In genomic region chr10:6543431-6544005, GRCh38 we compare ENCODE assay signal across 8 cellular contexts.
A peak's percentile ranks its signal among the peaks of the same experiment; 100 is the strongest.
DNase-seq lines count a peak whose midpoint lies in the region; ATAC-seq lines count a peak whose summit lies in the region.

No MANE protein-coding gene starts in this region.

- H3K9me3 Mint-ChIP-seq in stimulated activated naive CD8-positive, alpha-beta T cell treated with anti-CD3 and anti-CD28 coated beads, Interleukin-15, Interleukin-2, amounts not matched to agents 100 ng/mL and 50 ng/mL, for 24 hours, result no peaks in the 10 kb centered on the region

- H3K4me1 Mint-ChIP-seq in stimulated activated naive CD8-positive, alpha-beta T cell treated with anti-CD3 and anti-CD28 coated beads, Interleukin-15, Interleukin-2, amounts not matched to agents 100 ng/mL and 50 ng/mL, for 24 hours (ENCODE audit: low read depth), result peaks cover 78% of the 10 kb centered on the region

- ATAC-seq in HG02870 (IDR thresholded peaks at IDR 0.05; ENCODE audit: unreplicated experiment), result peak; percentile 66
- no peak for ATAC-seq in HG02938 (IDR thresholded peaks at IDR 0.05; ENCODE audit: unreplicated experiment)
- no peak for ATAC-seq in HG03095 (IDR thresholded peaks at IDR 0.05; ENCODE audit: unreplicated experiment)
- no peak for ATAC-seq in HG03108 (IDR thresholded peaks at IDR 0.05; ENCODE audit: unreplicated experiment)

- no peaks in the 10 kb centered on the region for H3K27me3 ChIP-seq in endocrine pancreas (ENCODE audit: control insufficient read depth, insufficient read depth, low read length)

- peak overlapping the region; percentile 99 for H3K27ac Mint-ChIP-seq in stimulated activated naive CD8-positive, alpha-beta T cell treated with anti-CD3 and anti-CD28 coated beads, Interleukin-15, Interleukin-2, amounts not matched to agents 100 ng/mL and 50 ng/mL, for 24 hours

- H3K4me3 ChIP-seq in endocrine pancreas (ENCODE audit: control insufficient read depth, insufficient read depth, low read length), result peak overlapping the region; percentile 70

- no peaks in the 10 kb centered on the region for H3K36me3 ChIP-seq in endocrine pancreas (ENCODE audit: control insufficient read depth, insufficient read depth, low read length)

- DNase-seq in activated CD4-positive, alpha-beta T cell treated with anti-CD3 and anti-CD28 coated beads, Interleukin-2, amount 50 U/mL, for 1 hour, result peak; percentile 43
- no peak for DNase-seq in NCI-H69 (lab: John Stamatoyannopoulos, UW)

- H3K4me3 Mint-ChIP-seq in stimulated activated naive CD8-positive, alpha-beta T cell treated with anti-CD3 and anti-CD28 coated beads, Interleukin-15, Interleukin-2, amounts not matched to agents 100 ng/mL and 50 ng/mL, for 24 hours, result peak overlapping the region; percentile 87

- H3K9me3 ChIP-seq in endocrine pancreas (ENCODE audit: control insufficient read depth, low read length), result no peaks in the 10 kb centered on the region

- H3K27me3 Mint-ChIP-seq in stimulated activated naive CD8-positive, alpha-beta T cell treated with anti-CD3 and anti-CD28 coated beads, Interleukin-15, Interleukin-2, amounts not matched to agents 100 ng/mL and 50 ng/mL, for 24 hours, result no peaks in the 10 kb centered on the region

- no peak overlapping the region for H3K9ac ChIP-seq in endocrine pancreas (ENCODE audit: control insufficient read depth, insufficient read depth, low read length)

- H3K36me3 Mint-ChIP-seq in stimulated activated naive CD8-positive, alpha-beta T cell treated with anti-CD3 and anti-CD28 coated beads, Interleukin-15, Interleukin-2, amounts not matched to agents 100 ng/mL and 50 ng/mL, for 24 hours (ENCODE audit: low read depth), result peaks cover 12% of the 10 kb centered on the region

- no peaks in the 10 kb centered on the region for H3K4me1 ChIP-seq in endocrine pancreas (ENCODE audit: control insufficient read depth, insufficient read depth, low read length)
